8 cellular contexts compared by ENCODE assay signal in the genomic region with DNA sequence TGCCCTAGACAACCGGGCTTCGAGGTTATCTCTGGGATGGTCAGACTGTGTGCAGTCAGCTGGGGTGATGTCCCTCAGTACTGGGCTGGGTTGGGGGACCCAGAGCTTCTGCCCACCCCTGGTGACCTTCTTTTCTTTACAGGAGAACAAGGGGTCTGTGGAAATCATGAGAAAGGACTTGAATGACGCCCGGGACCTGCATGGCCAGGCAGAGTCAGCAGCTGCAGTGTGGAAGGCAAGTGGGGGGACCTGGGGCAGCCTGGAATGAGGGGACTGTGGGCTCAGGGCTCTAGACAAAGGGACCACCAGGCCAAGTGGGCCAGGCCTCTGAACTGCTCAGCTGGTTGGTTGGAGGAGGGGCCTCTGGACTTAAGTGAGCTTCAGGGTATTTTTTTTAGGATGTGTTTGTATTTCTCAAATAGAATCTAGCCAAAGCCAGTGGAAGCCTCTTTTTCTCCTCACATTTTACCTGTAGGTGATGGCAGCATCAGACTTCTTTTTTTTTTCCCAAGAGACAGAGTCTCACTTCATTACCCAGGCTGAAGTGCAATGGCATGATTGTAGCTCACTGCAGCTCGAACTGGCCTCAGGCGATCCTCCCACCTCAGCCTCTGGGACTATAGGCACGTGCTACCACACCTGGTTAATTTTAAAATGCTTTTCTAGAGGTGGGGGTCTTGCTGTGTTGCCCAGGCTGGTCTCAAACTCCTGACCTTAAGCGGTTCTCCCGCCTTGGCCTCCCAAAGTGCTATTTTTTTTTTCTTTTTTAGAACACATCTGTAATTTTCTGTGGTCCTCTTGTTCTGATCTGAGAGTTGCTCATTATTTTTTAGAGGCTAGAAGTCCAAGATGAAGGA. TPM values are rescaled to one million over a fixed set of nuclear protein-coding genes. Genes with fewer than 3 reads are reported as not detected.
DNase-seq lines count a peak whose midpoint lies in the region; ATAC-seq, FAIRE-seq and TF ChIP-seq lines count a peak whose summit lies in the region.

No MANE protein-coding gene starts in this region.

- H3K9me3 Mint-ChIP-seq in stimulated activated naive CD8-positive, alpha-beta T cell treated with anti-CD3 and anti-CD28 coated beads, Interleukin-15, Interleukin-2, amounts not matched to agents 100 ng/mL and 50 ng/mL, for 24 hours, result no peaks in the 10 kb centered on the region
- no peaks in the 10 kb centered on the region for H3K9me3 Mint-ChIP-seq in activated naive CD4-positive, alpha-beta T cell treated with anti-CD3 and anti-CD28 coated beads, Interleukin-2, amount 50 U/mL, for 72 hours

- H3K36me3 ChIP-seq in keratinocyte (ENCODE audit: control insufficient read depth in 2 of 2, extremely low read depth in 1 of 2, insufficient read depth in 2 of 2, low read length in 2 of 2), result peaks cover 20 to 36% of the 10 kb centered on the region in 2 experiments

- no peak for TF ChIP-seq CTCF in keratinocyte (optimal IDR thresholded peaks at IDR 0.05 in 1 of 3, IDR thresholded peaks at IDR 0.05 in 1 of 3, conservative IDR thresholded peaks at IDR 0.05 in 1 of 3; ENCODE audit: extremely low read depth in 1 of 3, insufficient read depth in 2 of 3, low read length in 3 of 3)

- H3K9me1 ChIP-seq in keratinocyte (ENCODE audit: control insufficient read depth, extremely low read depth, insufficient read depth, low read length), result no peaks in the 10 kb centered on the region

- no peak for FAIRE-seq in keratinocyte (lab: Jason Lieb, UNC)

- H3K27me3 ChIP-seq in keratinocyte (ENCODE audit: control insufficient read depth, extremely low read depth, insufficient read depth, low read length), result no peaks in the 10 kb centered on the region

- peaks cover 28% of the 10 kb centered on the region for H3K36me3 Mint-ChIP-seq in stimulated activated naive CD8-positive, alpha-beta T cell treated with anti-CD3 and anti-CD28 coated beads, Interleukin-15, Interleukin-2, amounts not matched to agents 100 ng/mL and 50 ng/mL, for 24 hours (ENCODE audit: low read depth)
- H3K36me3 Mint-ChIP-seq in activated naive CD4-positive, alpha-beta T cell treated with anti-CD3 and anti-CD28 coated beads, Interleukin-2, amount 50 U/mL, for 72 hours, result peaks cover 7 to 24% of the 10 kb centered on the region in 2 donors

- peak overlapping the region; percentile 82 for H3K4me2 ChIP-seq in keratinocyte (ENCODE audit: control insufficient read depth, extremely low read depth, insufficient read depth, low read depth, low read length)

- dilution Hi-C loops in keratinocyte (cut with MboI; ENCODE audit: extremely low pct_ligation_motif_present, low sequenced_read_pairs), result no loop called here

- H3K4me1 ChIP-seq in keratinocyte (ENCODE audit: control insufficient read depth, extremely low read depth, insufficient read depth, low read length), result peaks cover 13% of the 10 kb centered on the region

- no peak for ATAC-seq in stimulated activated naive CD8-positive, alpha-beta T cell treated with anti-CD3 and anti-CD28 coated beads, Interleukin-15, Interleukin-2, amounts not matched to agents 100 U/mL and 50 U/mL, for 24 hours
- no peak for ATAC-seq in activated naive CD4-positive, alpha-beta T cell treated with anti-CD3 and anti-CD28 coated beads, Interleukin-2, amount 50 U/mL, for 72 hours
- ATAC-seq in GM21576 (IDR thresholded peaks at IDR 0.05; ENCODE audit: unreplicated experiment), result no peak

- H3K4me3 ChIP-seq in keratinocyte (ENCODE audit: control insufficient read depth in 2 of 3, extremely low read depth in 1 of 3, insufficient read depth in 2 of 3, low read depth in 1 of 3, low read length in 3 of 3), result peak overlapping the region; percentile 16 to 95 (median 72)

- H3K4me1 Mint-ChIP-seq in stimulated activated naive CD8-positive, alpha-beta T cell treated with anti-CD3 and anti-CD28 coated beads, Interleukin-15, Interleukin-2, amounts not matched to agents 100 ng/mL and 50 ng/mL, for 24 hours (ENCODE audit: low read depth), result peaks cover 39% of the 10 kb centered on the region

- no peak overlapping the region for H3K9ac ChIP-seq in keratinocyte (ENCODE audit: control insufficient read depth, extremely low read depth, insufficient read depth, low read length)

- H3K9me3 ChIP-seq in keratinocyte (ENCODE audit: control insufficient read depth, low read depth, low read length), result no peaks in the 10 kb centered on the region

- H3K27me3 Mint-ChIP-seq in stimulated activated naive CD8-positive, alpha-beta T cell treated with anti-CD3 and anti-CD28 coated beads, Interleukin-15, Interleukin-2, amounts not matched to agents 100 ng/mL and 50 ng/mL, for 24 hours, result no peaks in the 10 kb centered on the region

- H3K27ac ChIP-seq in keratinocyte (ENCODE audit: control insufficient read depth, insufficient read depth, low read length), result no peak overlapping the region

- no peak overlapping the region for H2AFZ ChIP-seq in keratinocyte (ENCODE audit: control insufficient read depth, low read length)

- no peaks in the 10 kb centered on the region for H4K20me1 ChIP-seq in keratinocyte (ENCODE audit: control insufficient read depth, extremely low read depth, insufficient read depth, low read length)

- DNase-seq in stimulated activated naive CD8-positive, alpha-beta T cell treated with anti-CD3 and anti-CD28 coated beads, Interleukin-15, Interleukin-2, amounts not matched to agents 100 U/mL and 50 U/mL, for 24 hours, result no peak
- no peak for DNase-seq in activated naive CD4-positive, alpha-beta T cell treated with anti-CD3 and anti-CD28 coated beads, Interleukin-2, amount 50 U/mL, for 72 hours (ENCODE audit: low spot score in 2 of 2)
- DNase-seq in keratinocyte (ENCODE audit: low read depth, low spot score) (no peak), DMS153 (lab: John Stamatoyannopoulos, UW) (no peak), inferior parietal cortex (ENCODE audit: extremely low spot score) (no peak), DMS 273 treated with DMSO at 0.1 percent for 48 hours (lab: John Stamatoyannopoulos, UW) (no peak)

- H3K79me2 ChIP-seq in keratinocyte (ENCODE audit: control insufficient read depth, insufficient read depth, low read length), result peaks cover 25% of the 10 kb centered on the region

- peak overlapping the region; percentile 75 for H3K27ac Mint-ChIP-seq in stimulated activated naive CD8-positive, alpha-beta T cell treated with anti-CD3 and anti-CD28 coated beads, Interleukin-15, Interleukin-2, amounts not matched to agents 100 ng/mL and 50 ng/mL, for 24 hours
- peak overlapping the region; percentile 60 to 79 for H3K27ac Mint-ChIP-seq in activated naive CD4-positive, alpha-beta T cell treated with anti-CD3 and anti-CD28 coated beads, Interleukin-2, amount 50 U/mL, for 72 hours

- peak overlapping the region; percentile 87 for H3K4me3 Mint-ChIP-seq in stimulated activated naive CD8-positive, alpha-beta T cell treated with anti-CD3 and anti-CD28 coated beads, Interleukin-15, Interleukin-2, amounts not matched to agents 100 ng/mL and 50 ng/mL, for 24 hours

RNA-seq across cellular contexts. Expression of gene RNF187, which starts 1.9 kb away (rescaled TPM):
- 100 to 1,000 TPM in 1 of 2 donors, 10 to 100 TPM in 1; 39.5 to 155 TPM for total RNA-seq in activated naive CD4-positive, alpha-beta T cell treated with anti-CD3 and anti-CD28 coated beads, Interleukin-2, amount 50 U/mL, for 72 hours
- polyA plus RNA-seq in keratinocyte, result 37.2 to 65.8 TPM (median 51.6 TPM) in 3 replicates
- polyA plus RNA-seq in keratinocyte (2011; ENCODE audit: low read depth), result 114 TPM
- 42.7 and 67.9 TPM in 2 replicates for polyA plus RNA-seq in keratinocyte (2011; cell fraction: cytosol; rRNA removed)
- polyA plus RNA-seq in keratinocyte (2011; cell fraction: nucleus; rRNA removed), result 32.5 and 36.7 TPM in 2 replicates
- polyA plus RNA-seq in keratinocyte (2012; ENCODE audit: low replicate concordance), result 85.4 and 103 TPM in 2 replicates
- 39.4 to 67.1 TPM (median 50.0 TPM) in 3 replicates for polyA minus RNA-seq in keratinocyte
- 92.7 TPM for polyA minus RNA-seq in keratinocyte (2011; cell fraction: cytosol; rRNA and poly(A)+ RNA removed)
- polyA minus RNA-seq in keratinocyte (2011; cell fraction: nucleus; rRNA and poly(A)+ RNA removed), result 19.3 and 21.8 TPM in 2 replicates
